ENCODE assay signal across 23 cellular contexts in genomic region chr2:191209346-191209745, GRCh38. TPM values are rescaled to one million over a fixed set of nuclear protein-coding genes. Genes with fewer than 3 reads are reported as not detected.
A peak's percentile ranks its signal among the peaks of the same experiment; 100 is the strongest.
DNase-seq lines count a peak whose midpoint lies in the region; ATAC-seq and TF ChIP-seq lines count a peak whose summit lies in the region.
"Had no signal": no experiment of that assay in that cellular context is flagged by ENCODE, and none has a peak within 500 bp of the region (broad histone marks: within the 10 kb centered on the region; RNA-seq: fewer than 3 reads in every experiment).

No MANE protein-coding gene starts in this region.

- H3K9me3 Mint-ChIP-seq in chondrocyte (ENCODE audit: low read depth) (peaks cover 23% of the 10 kb centered on the region), osteocyte (ENCODE audit: unreplicated experiment) (peaks cover 5% of the 10 kb centered on the region)

- no peak overlapping the region for H3K4me3 ChIP-seq in RWPE2 (ENCODE audit: severe bottlenecking)

- no peak for ATAC-seq in RWPE2 (ENCODE audit: low read depth)
- ATAC-seq: CD8-positive, alpha-beta T cell; HCT116; HepG2 had no signal

- peaks cover 7% of the 10 kb centered on the region for H3K9me3 ChIP-seq in RWPE2 (ENCODE audit: severe bottlenecking)

- peaks cover 12% of the 10 kb centered on the region for H3K36me3 Mint-ChIP-seq in chondrocyte (ENCODE audit: low read depth)
- H3K36me3 Mint-ChIP-seq in osteocyte (ENCODE audit: unreplicated experiment): peaks cover 3% of the 10 kb centered on the region

- peak; percentile 36 for DNase-seq in EL
- DNase-seq in RWPE2 (ENCODE audit: low spot score): no peak
- DNase-seq in chondrocyte (ENCODE audit: low spot score): no peak
- DNase-seq in osteocyte (ENCODE audit: extremely low spot score, unreplicated experiment): no peak
- no peak for DNase-seq in activated naive CD4-positive, alpha-beta T cell treated with Interleukin-2 at 50 U/mL for 16 hours
- DNase-seq in activated CD4-positive, alpha-beta T cell treated with anti-CD3 and anti-CD28 coated beads, Interleukin-2, amount 50 U/mL, for 48 hours: no peak
- no peak for DNase-seq in T-helper 9 cell
- DNase-seq: ACHN; AML-193; C1 segment of cervical spinal cord; CD8-positive, alpha-beta T cell; GDM1; KG1; NCI-H1092 treated with DMSO at 0.1 percent for 48 hours; NCI-H1436 treated with DMSO at 0.1 percent for 48 hours; NCI-H1930; NCI-H526; OCI-M1; SHP77 had no signal

- H3K4me1 ChIP-seq in RWPE2 (ENCODE audit: insufficient read depth, poor library complexity, severe bottlenecking): peaks cover 8% of the 10 kb centered on the region

- H3K27me3 ChIP-seq in RWPE2 (ENCODE audit: insufficient read depth, poor library complexity, severe bottlenecking): no peaks in the 10 kb centered on the region

- H3K4me3 Mint-ChIP-seq in chondrocyte (ENCODE audit: unreplicated experiment) (no peak overlapping the region), osteocyte (ENCODE audit: unreplicated experiment) (no peak overlapping the region)
- H3K4me3 Mint-ChIP-seq: CD8-positive, alpha-beta T cell had no signal

- TF ChIP-seq CTCF in RWPE2 (IDR thresholded peaks at IDR 0.05; ENCODE audit: poor library complexity, severe bottlenecking) (no peak), chondrocyte (IDR thresholded peaks at IDR 0.05) (no peak), osteocyte (IDR thresholded peaks at IDR 0.05) (no peak)

- H3K27me3 Mint-ChIP-seq in chondrocyte (ENCODE audit: low read depth) (no peaks in the 10 kb centered on the region), osteocyte (ENCODE audit: unreplicated experiment) (no peaks in the 10 kb centered on the region)

- H3K27ac Mint-ChIP-seq in chondrocyte (ENCODE audit: unreplicated experiment): peak overlapping the region; percentile 46
- H3K27ac Mint-ChIP-seq in osteocyte (ENCODE audit: unreplicated experiment): peak overlapping the region; percentile 16
- H3K27ac Mint-ChIP-seq: CD8-positive, alpha-beta T cell had no signal

- H3K4me1 Mint-ChIP-seq in chondrocyte (ENCODE audit: low read depth) (peaks cover 17% of the 10 kb centered on the region), osteocyte (ENCODE audit: unreplicated experiment) (peaks cover 20% of the 10 kb centered on the region)

- H3K27ac ChIP-seq in RWPE2 (ENCODE audit: poor library complexity, severe bottlenecking): peak overlapping the region; percentile 29
- H3K27ac ChIP-seq: HL-60 had no signal

- H3K36me3 ChIP-seq in RWPE2 (ENCODE audit: low read depth): no peaks in the 10 kb centered on the region

RNA-seq across cellular contexts. Expression of gene MYO1B, which starts 35.9 kb away (rescaled TPM):
- total RNA-seq in chondrocyte (64.7 to 116 TPM (median 114 TPM) in 3 replicates), osteocyte (83.9 and 91.1 TPM in 2 replicates)

RNA-seq across cellular contexts. Expression of gene STAT4, which starts 58.6 kb away (rescaled TPM):
- total RNA-seq in chondrocyte: 1.3 to 12.4 TPM (median 11.5 TPM) in 3 replicates
- 0.47 and 1.3 TPM in 2 replicates for total RNA-seq in osteocyte
- total RNA-seq: HepG2, HT-29 had no signal
